ENCODE assay signal across 8 cellular contexts in genomic region chr19:55407625-55408319, GRCh38. TPM values are rescaled to one million over a fixed set of nuclear protein-coding genes. Genes with fewer than 3 reads are reported as not detected.
DNase-seq lines count a peak whose midpoint lies in the region; ATAC-seq and TF ChIP-seq lines count a peak whose summit lies in the region.

TSS of gene UBE2S (minus strand) at chr19:55407788. CDS start at chr19:55407589, 199 bp downstream.

- peaks cover 10% of the 10 kb centered on the region for H3K9me3 Mint-ChIP-seq in activated T-cell treated with anti-CD3 and anti-CD28 coated beads, Interleukin-2, amount 50 U/mL, for 24 hours

- peaks cover 39% of the 10 kb centered on the region for H3K4me1 Mint-ChIP-seq in activated T-cell treated with anti-CD3 and anti-CD28 coated beads, Interleukin-2, amount 50 U/mL, for 24 hours (ENCODE audit: low read depth)

- H3K4me3 Mint-ChIP-seq in activated T-cell treated with anti-CD3 and anti-CD28 coated beads, Interleukin-2, amount 50 U/mL, for 24 hours, result peak within 1 kb of the TSS; percentile 92

- peak within 1 kb of the TSS; percentile 84 for H3K9ac ChIP-seq in mucosa of stomach (ENCODE audit: low read length)

- H3K27me3 Mint-ChIP-seq in activated T-cell treated with anti-CD3 and anti-CD28 coated beads, Interleukin-2, amount 50 U/mL, for 24 hours, result no peaks in the 10 kb centered on the region

- DNase-seq in DMS153 treated with DMSO at 0.1 percent for 48 hours (lab: John Stamatoyannopoulos, UW; ENCODE audit: unreplicated experiment) (peak; percentile 97), KBM-7 (peak; percentile 99), erythroblast (lab: John Stamatoyannopoulos, UW) (peak; percentile 98 to 99)
- DNase-seq in activated T-cell treated with anti-CD3 and anti-CD28 coated beads, Interleukin-2, amount 50 U/mL, for 24 hours, result peak; percentile 97
- DNase-seq in stimulated activated CD8-positive, alpha-beta memory T cell treated with anti-CD3 and anti-CD28 coated beads, Interleukin-7, amount 100 ng/mL, for 1 hour (ENCODE audit: low read depth in 2 of 2), result peak; percentile 90 to 91

- peak; percentile 80 for ATAC-seq in GM21717 (IDR thresholded peaks at IDR 0.05; ENCODE audit: unreplicated experiment)

- no peaks in the 10 kb centered on the region for H3K27me3 ChIP-seq in mucosa of stomach (ENCODE audit: control insufficient read depth, insufficient read depth, low read length)

- peaks cover 16% of the 10 kb centered on the region for H3K4me1 ChIP-seq in mucosa of stomach (ENCODE audit: control insufficient read depth, insufficient read depth, low read length)

- H3K27ac Mint-ChIP-seq in activated T-cell treated with anti-CD3 and anti-CD28 coated beads, Interleukin-2, amount 50 U/mL, for 24 hours, result peak within 1 kb of the TSS; percentile 99

- peak within 1 kb of the TSS; percentile 44 for H3K4me3 ChIP-seq in mucosa of stomach (ENCODE audit: low read length)

- no peaks in the 10 kb centered on the region for H3K9me3 ChIP-seq in mucosa of stomach (ENCODE audit: control insufficient read depth, low read length)

- H3K36me3 ChIP-seq in mucosa of stomach (ENCODE audit: control insufficient read depth, insufficient read depth, low read length), result peaks cover 1% of the 10 kb centered on the region

- in situ Hi-C loops in KBM-7 (cut with MboI; ENCODE audit: low pct_unique_long_range_greater_than_20kb, low sequenced_read_pairs), result no loop called here

- peak; percentile 96 for TF ChIP-seq POLR2A in erythroblast (IDR thresholded peaks at IDR 0.05; ENCODE audit: low read length)

- peaks cover 52% of the 10 kb centered on the region for H3K36me3 Mint-ChIP-seq in activated T-cell treated with anti-CD3 and anti-CD28 coated beads, Interleukin-2, amount 50 U/mL, for 24 hours (ENCODE audit: low read depth)

TF ChIP-seq in PFSK-1, 5 proteins besides CTCF, POLR2A, EP300 and RAD21:
- TF ChIP-seq FOXP2 (optimal IDR thresholded peaks at IDR 0.05; ENCODE audit: borderline replicate concordance, extremely low read depth, extremely low read length, insufficient read depth), result no peak
- TF ChIP-seq TAF1 (IDR thresholded peaks at IDR 0.05; ENCODE audit: borderline replicate concordance, insufficient read depth, low read length), result peak; percentile 93
- no peak for TF ChIP-seq SIN3A (IDR thresholded peaks at IDR 0.05; ENCODE audit: borderline replicate concordance, insufficient read depth, low read length)
- TF ChIP-seq POLR2AphosphoS5 (IDR thresholded peaks at IDR 0.05; ENCODE audit: low read depth, low read length), result peak; percentile 98
- 0 out of 4 replicates have a peak, but pooled peaks of 1 of the 2 experiments have one; percentile 57 for TF ChIP-seq REST (IDR thresholded peaks at IDR 0.05; ENCODE audit: insufficient read depth in 1 of 2, low read depth in 2 of 2, low read length in 2 of 2)

RNA-seq across cellular contexts. Expression of gene UBE2S, which starts in this region (rescaled TPM):
- polyA plus RNA-seq in PFSK-1 (2012; ENCODE audit: insufficient read length, low read depth), result 603 TPM

Comparison
In these comparisons a context has a peak if more than half of its experiments do, and no peak if none do; other contexts are left out.
1. Peak in every context shown above with its lines: DNase-seq, ATAC-seq and H3K4me3 ChIP-seq.